ENCODE assay signal across 22 cellular contexts in the genomic region with DNA sequence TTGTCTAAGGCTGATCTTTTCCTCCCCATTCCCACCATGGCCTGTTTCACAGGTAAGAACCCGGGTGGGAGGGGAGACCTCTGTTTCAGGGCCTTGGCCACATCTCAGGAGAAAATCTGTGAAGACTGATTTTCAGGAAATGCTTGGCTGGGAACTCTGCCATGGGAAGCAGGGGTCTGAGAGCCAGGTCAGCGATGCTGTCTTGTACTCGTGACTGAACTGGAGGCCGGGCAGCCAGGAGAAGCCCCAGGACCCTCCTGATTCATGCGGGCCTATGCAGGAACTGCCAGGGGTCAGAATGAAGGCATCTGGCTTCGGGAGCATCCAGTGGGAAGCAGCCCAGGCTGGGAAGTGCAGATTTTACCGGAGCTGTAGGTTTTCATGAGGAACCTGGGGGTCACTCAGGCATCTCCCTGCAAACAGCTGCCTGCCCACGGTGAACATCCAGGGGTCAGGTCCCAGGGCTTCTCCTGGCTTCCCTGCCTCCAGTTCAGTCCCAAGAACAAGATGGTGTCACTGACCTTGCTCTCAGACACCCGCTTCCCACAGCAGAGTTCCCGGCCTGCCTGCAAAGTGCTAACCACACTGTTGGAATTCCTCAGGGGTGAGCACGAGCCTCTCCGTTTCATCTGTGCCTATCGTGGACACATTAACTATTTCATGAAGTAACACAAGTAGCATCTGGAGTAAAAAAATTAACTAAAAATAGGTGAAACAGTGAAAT.
A peak's percentile ranks its signal among the peaks of the same experiment; 100 is the strongest.
DNase-seq lines count a peak whose midpoint lies in the region; TF ChIP-seq lines count a peak whose summit lies in the region.
"Had no signal": no experiment of that assay in that cellular context is flagged by ENCODE, and none has a peak within 500 bp of the region (broad histone marks: within the 10 kb centered on the region; RNA-seq: fewer than 3 reads in every experiment).

No MANE protein-coding gene starts in this region.

- H3K4me3 Mint-ChIP-seq in endodermal cell = no peak overlapping the region
- no peak overlapping the region for H3K4me3 Mint-ChIP-seq in nephron
- H3K4me3 Mint-ChIP-seq in activated naive CD8-positive, alpha-beta T cell treated with anti-CD3 and anti-CD28 coated beads for 36 hours = no peak overlapping the region
- H3K4me3 Mint-ChIP-seq: activated CD4-positive, alpha-beta T cell treated with anti-CD3 and anti-CD28 coated beads for 36 hours; activated T-cell treated with anti-CD3 and anti-CD28 coated beads, Interleukin-2, amount 50 U/mL, for 72 hours; naive thymus-derived CD4-positive, alpha-beta T cell had no signal

- no peaks in the 10 kb centered on the region for H3K9me3 ChIP-seq in endodermal cell (ENCODE audit: control insufficient read depth, low read length)
- H3K9me3 ChIP-seq: BLaER1, tibial artery had no signal

- peak overlapping the region; percentile 28 for H3K9ac ChIP-seq in endodermal cell (ENCODE audit: extremely low read depth, low read length, poor library complexity, severe bottlenecking)
- H3K9ac ChIP-seq: BLaER1 had no signal

- H3K27me3 Mint-ChIP-seq in endodermal cell (ENCODE audit: insufficient read depth) (no peaks in the 10 kb centered on the region), nephron (ENCODE audit: low read depth) (peaks cover 7% of the 10 kb centered on the region)
- peaks cover 4% of the 10 kb centered on the region for H3K27me3 Mint-ChIP-seq in activated naive CD8-positive, alpha-beta T cell treated with anti-CD3 and anti-CD28 coated beads for 36 hours

- H3K36me3 Mint-ChIP-seq in endodermal cell (ENCODE audit: low read depth) = no peaks in the 10 kb centered on the region
- no peaks in the 10 kb centered on the region for H3K36me3 Mint-ChIP-seq in nephron (ENCODE audit: low read depth)
- no peaks in the 10 kb centered on the region for H3K36me3 Mint-ChIP-seq in activated naive CD8-positive, alpha-beta T cell treated with anti-CD3 and anti-CD28 coated beads for 36 hours
- H3K36me3 Mint-ChIP-seq: naive thymus-derived CD4-positive, alpha-beta T cell had no signal

- WGBS in endodermal cell (ENCODE audit: insufficient coverage in 1 of 2, insufficient read length in 1 of 2), 2 experiments = 83 to 89% methylated on average over 8 to 13 of the region's 13 CpGs

- H3K27ac Mint-ChIP-seq in endodermal cell (peak overlapping the region; percentile 64), nephron (peak overlapping the region; percentile 10 to 46 (median 37))
- no peak overlapping the region for H3K27ac Mint-ChIP-seq in activated naive CD8-positive, alpha-beta T cell treated with anti-CD3 and anti-CD28 coated beads for 36 hours
- H3K27ac Mint-ChIP-seq: activated CD4-positive, alpha-beta T cell treated with anti-CD3 and anti-CD28 coated beads for 36 hours; activated T-cell treated with anti-CD3 and anti-CD28 coated beads, Interleukin-2, amount 50 U/mL, for 72 hours; naive thymus-derived CD4-positive, alpha-beta T cell had no signal

- DNase-seq in RPMI7951 (ENCODE audit: low read depth) (peak; percentile 78), endodermal cell (no peak), NCI-H2196 (lab: John Stamatoyannopoulos, UW; ENCODE audit: unreplicated experiment) (no peak), MV-4-11 (lab: John Stamatoyannopoulos, UW) (no peak), nucleus accumbens (lab: John Stamatoyannopoulos, UW) (no peak)
- no peak for DNase-seq in activated naive CD8-positive, alpha-beta T cell treated with anti-CD3 and anti-CD28 coated beads for 36 hours
- DNase-seq: activated CD4-positive, alpha-beta T cell treated with anti-CD3 and anti-CD28 coated beads for 36 hours; activated naive CD4-positive, alpha-beta T cell treated with anti-CD3 and anti-CD28 coated beads, Interleukin-2, amount 50 U/mL, for 16 hours; activated T-cell treated with anti-CD3 and anti-CD28 coated beads, Interleukin-2, amount 50 U/mL, for 72 hours; cortex of kidney; hypothalamus; kidney; naive thymus-derived CD4-positive, alpha-beta T cell; NCI-H1436 treated with DMSO at 0.1 percent for 48 hours; NCI-H2171; Right ventricle myocardium superior; stimulated activated naive CD4-positive, alpha-beta T cell treated with Interleukin-2 at 50 U/mL for 16 hours; SW 1271; tibial artery had no signal

- no peaks in the 10 kb centered on the region for H3K27me3 ChIP-seq in endodermal cell (ENCODE audit: control insufficient read depth, insufficient read depth, low read length, poor library complexity, severe bottlenecking)
- H3K27me3 ChIP-seq: BLaER1 had no signal

- no peak overlapping the region for H3K27ac ChIP-seq in endodermal cell (ENCODE audit: low read depth, low read length)
- H3K27ac ChIP-seq: BLaER1, skin epidermis, tibial artery had no signal

- H3K36me3 ChIP-seq in endodermal cell (ENCODE audit: control insufficient read depth, insufficient read depth, low read length) = no peaks in the 10 kb centered on the region
- H3K36me3 ChIP-seq: BLaER1, tibial artery had no signal

- peaks cover 7% of the 10 kb centered on the region for H3K4me1 ChIP-seq in endodermal cell (ENCODE audit: control insufficient read depth, insufficient read depth, low read length)
- H3K4me1 ChIP-seq: tibial artery had no signal

- H3K9me3 Mint-ChIP-seq in endodermal cell (no peaks in the 10 kb centered on the region), nephron (peaks cover 3% of the 10 kb centered on the region)
- H3K9me3 Mint-ChIP-seq in activated naive CD8-positive, alpha-beta T cell treated with anti-CD3 and anti-CD28 coated beads for 36 hours = no peaks in the 10 kb centered on the region
- H3K9me3 Mint-ChIP-seq: activated T-cell treated with anti-CD3 and anti-CD28 coated beads, Interleukin-2, amount 50 U/mL, for 72 hours; naive thymus-derived CD4-positive, alpha-beta T cell had no signal

- TF ChIP-seq CTCF in endodermal cell (conservative IDR thresholded peaks at IDR 0.05) (no peak), nephron (IDR thresholded peaks at IDR 0.05; ENCODE audit: unreplicated experiment in 3 of 3) (no peak)

- H3K4me1 Mint-ChIP-seq in endodermal cell (peaks cover 27% of the 10 kb centered on the region), nephron (peaks cover 31% of the 10 kb centered on the region)
- no peaks in the 10 kb centered on the region for H3K4me1 Mint-ChIP-seq in activated naive CD8-positive, alpha-beta T cell treated with anti-CD3 and anti-CD28 coated beads for 36 hours
- H3K4me1 Mint-ChIP-seq: activated CD4-positive, alpha-beta T cell treated with anti-CD3 and anti-CD28 coated beads for 36 hours; naive thymus-derived CD4-positive, alpha-beta T cell had no signal

- H3K4me3 ChIP-seq in endodermal cell (ENCODE audit: low read length) = no peak overlapping the region
- H3K4me3 ChIP-seq: BLaER1, skin epidermis, tibial artery had no signal
